In the genomic region with DNA sequence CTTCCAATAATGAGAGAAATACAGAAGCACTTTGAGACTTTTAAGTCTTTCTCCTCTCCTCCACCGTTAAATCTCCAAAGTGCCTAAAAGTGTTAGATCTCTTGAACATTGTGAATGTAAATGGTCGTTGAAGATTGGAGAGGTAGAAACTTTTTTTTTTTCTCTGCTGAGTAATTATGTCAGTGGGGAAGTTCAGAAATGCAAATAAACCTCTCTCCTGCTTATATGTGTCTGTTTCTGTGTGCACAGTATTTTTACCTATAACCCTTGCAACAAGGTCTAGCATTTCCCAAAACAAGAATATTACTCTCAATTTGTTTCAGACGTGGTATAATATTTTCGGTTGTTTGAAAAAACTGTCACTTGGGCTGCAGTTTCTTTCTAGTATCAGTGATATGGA, we compare ENCODE assay signal across 13 cellular contexts.
"Had no signal": no experiment of that assay in that cellular context is flagged by ENCODE, and none has a peak within 500 bp of the region (broad histone marks: within the 10 kb centered on the region; RNA-seq: fewer than 3 reads in every experiment).

No MANE protein-coding gene starts in this region.

- ATAC-seq: activated CD4-positive, CD25-positive, alpha-beta regulatory T cell treated with anti-CD3 and anti-CD28 coated beads, Interleukin-2, amount 50 U/mL, for 24 hours; activated T-cell treated with anti-CD3 and anti-CD28 coated beads, Interleukin-2, amount 50 U/mL, for 4 hours had no signal

- DNase-seq: activated CD4-positive, alpha-beta T cell treated with anti-CD3 and anti-CD28 coated beads, Interleukin-2, amount 50 U/mL, for 4 hours; activated gamma-delta T cell; activated T-cell treated with anti-CD3 and anti-CD28 coated beads, Interleukin-2, amount 50 U/mL, for 4 hours; brain microvascular endothelial cell; dermis blood vessel endothelial cell; hypothalamus; kidney glomerular epithelial cell; stimulated activated CD4-positive, alpha-beta T cell treated with anti-CD3 and anti-CD28 coated beads, Interleukin-4, amount 100 ng/mL, for 4 hours; stomach had no signal

- H3K4me3 ChIP-seq: right atrium auricular region, skin epidermis, stomach, thoracic aorta had no signal
